Comparison of ENCODE assay signal across 8 cellular contexts in the genomic region with DNA sequence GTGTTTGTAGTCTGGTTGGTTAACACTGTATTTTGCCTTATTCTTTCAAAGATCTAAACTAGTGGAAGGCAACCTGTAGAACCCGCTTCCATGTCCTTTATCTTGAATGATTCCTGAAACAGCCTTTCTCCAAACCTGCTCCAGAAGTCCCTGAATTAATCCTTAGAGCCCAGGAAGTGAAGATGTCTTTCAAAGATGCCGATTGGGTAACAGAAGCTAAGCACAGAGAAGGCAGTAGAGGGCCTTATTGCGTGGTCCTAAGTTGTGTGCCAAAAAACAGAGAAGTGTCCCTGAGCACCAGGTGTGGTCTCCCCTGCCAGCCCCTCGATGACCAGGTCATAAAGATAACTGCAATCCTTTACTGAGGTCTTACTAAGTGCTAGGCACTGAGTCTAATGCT. TPM values are rescaled to one million over a fixed set of nuclear protein-coding genes. Genes with fewer than 3 reads are reported as not detected.
DNase-seq lines count a peak whose midpoint lies in the region; ATAC-seq and TF ChIP-seq lines count a peak whose summit lies in the region.

No MANE protein-coding gene starts in this region.

- POLR2A ChIA-PET in AG04450 (lab: Yijun Ruan, JAX): interaction anchor here (0.7 to 1.5 kb wide), 3 partner anchors 31 to 147 kb away, joined by 3 to 6 read pairs (median 5); partner anchors contain the start of genes ZKSCAN4 and ZKSCAN8

- intact Hi-C loops in body of pancreas (cut with DNase I) (no loop called here), left colon (cut with DNase I, micrococcal nuclease) (no loop called here), transverse colon (cut with DNase I; ENCODE audit: low total_unique reads) (no loop called here)

- in situ Hi-C loops in transverse colon (cut with MboI; ENCODE audit: low pct_ligation_motif_present in 1 of 4, low pct_unique_long_range_greater_than_20kb in 1 of 4, low sequenced_read_pairs in 3 of 4): no loop called here

- TF ChIP-seq POLR2A in body of pancreas (IDR thresholded peaks at IDR 0.05): no peak
- TF ChIP-seq POLR2A in transverse colon (IDR thresholded peaks at IDR 0.05): no peak

- CTCF ChIA-PET in AG04450 (lab: Charles Lee): interaction anchor here (0.7 to 2.7 kb wide), 14 partner anchors 9 to 278 kb away, joined by 3 to 20 read pairs (median 6); partner anchors contain the start of genes ZKSCAN8 and ZNF165

- H3K27ac ChIP-seq in AG04450 (ENCODE audit: low read depth, low read length) (no peak overlapping the region), body of pancreas (peak overlapping the region; percentile 83 to 89 (median 86)), transverse colon (peak overlapping the region; percentile 83 to 86 (median 86))

- no peak for DNase-seq in AG04450 (ENCODE audit: low read depth, low spot score)
- DNase-seq in NCI-H69 (lab: John Stamatoyannopoulos, UW): peak; percentile 67
- no peak for DNase-seq in body of pancreas
- DNase-seq in left colon: no peak
- DNase-seq in transverse colon: no peak
- DNase-seq in activated CD4-positive, alpha-beta T cell treated with anti-CD3 and anti-CD28 coated beads for 48 hours: no peak
- no peak for DNase-seq in KG1 (lab: John Stamatoyannopoulos, UW)

- H3K27me3 ChIP-seq in AG04450 (ENCODE audit: control insufficient read depth, insufficient read depth, low read length) (no peaks in the 10 kb centered on the region), body of pancreas (no peaks in the 10 kb centered on the region), transverse colon (no peaks in the 10 kb centered on the region)

- H3K4me3 ChIP-seq in AG04450 (ENCODE audit: low read depth, low read length) (peak overlapping the region; percentile 78), body of pancreas (peak overlapping the region in 1 of 2 donors; percentile 55), transverse colon (peak overlapping the region; percentile 63 to 80 (median 67))

- H3K36me3 ChIP-seq in body of pancreas (replicated peaks in 1 of 2; ENCODE audit: insufficient read depth in 1 of 2, low read depth in 2 of 2) (no peaks in the 10 kb centered on the region), transverse colon (no peaks in the 10 kb centered on the region)

- WGBS in body of pancreas, 2 donors: 7 to 16% methylated on average over 4 of the region's 4 CpGs
- 27% methylated on average over 4 of the region's 4 CpGs; no CpG with 5 or more reads in 1 of the 2 donors for WGBS in transverse colon (ENCODE audit: low coverage in 1 of 2), 2 donors

- H3K4me1 ChIP-seq in body of pancreas: peaks cover 5% of the 10 kb centered on the region
- peaks cover 0 to 5% (median 2%) of the 10 kb centered on the region in 4 donors for H3K4me1 ChIP-seq in transverse colon

- no peaks in the 10 kb centered on the region; the same call in 1 of the 2 replicates for H3K9me3 ChIP-seq in AG04450 (ENCODE audit: control insufficient read depth, insufficient read depth, low read length)
- H3K9me3 ChIP-seq in body of pancreas: no peaks in the 10 kb centered on the region
- no peaks in the 10 kb centered on the region for H3K9me3 ChIP-seq in transverse colon

- TF ChIP-seq CTCF in AG04450 (IDR thresholded peaks at IDR 0.05; ENCODE audit: low read depth, low read length) (no peak), body of pancreas (IDR thresholded peaks at IDR 0.05) (no peak), transverse colon (IDR thresholded peaks at IDR 0.05) (no peak)

- ATAC-seq in GM18868 (IDR thresholded peaks at IDR 0.05; ENCODE audit: unreplicated experiment): peak; percentile 28
- ATAC-seq in body of pancreas: peak; percentile 3
- ATAC-seq in left colon: peak; percentile 39

- no peak for TF ChIP-seq EP300 in transverse colon (IDR thresholded peaks at IDR 0.05; ENCODE audit: low read depth)

RNA-seq across cellular contexts. Expression of gene ZSCAN16, which starts 19.1 kb away (rescaled TPM):
- 2.7 and 3.2 TPM in 2 replicates for polyA plus RNA-seq in AG04450 (2011; rRNA removed)
- 3.0 and 3.6 TPM in 2 replicates for polyA minus RNA-seq in AG04450 (2011; rRNA and poly(A)+ RNA removed)
- 1 to 10 TPM; 1.3 to 5.9 TPM for total RNA-seq in body of pancreas
- 1 to 10 TPM; 7.1 to 8.6 TPM for total RNA-seq in left colon
- 10 to 100 TPM in 1 of 4 donors, 1 to 10 TPM in 2, not detected in 1; 7.5 to 19.5 (median 9.5) TPM for total RNA-seq in transverse colon

RNA-seq across cellular contexts. Expression of gene ZNF165, which starts 24.9 kb away (rescaled TPM):
- polyA plus RNA-seq in AG04450 (2011; rRNA removed): 0.14 and 0.15 TPM in 2 replicates
- polyA minus RNA-seq in AG04450 (2011; rRNA and poly(A)+ RNA removed): 0.17 and 0.18 TPM in 2 replicates
- 1 to 10 TPM; 2.9 to 4.3 TPM for total RNA-seq in body of pancreas
- 1 to 10 TPM; 4.6 to 5.8 TPM for total RNA-seq in left colon
- 10 to 100 TPM in 1 of 4 donors, 1 to 10 TPM in 3; 1.1 to 20.1 (median 3.8) TPM for total RNA-seq in transverse colon

RNA-seq across cellular contexts. Expression of gene ZKSCAN8, which starts 36.4 kb away (rescaled TPM):
- 11.5 and 15.0 TPM in 2 replicates for polyA plus RNA-seq in AG04450 (2011; rRNA removed)
- 30.4 and 33.3 TPM in 2 replicates for polyA minus RNA-seq in AG04450 (2011; rRNA and poly(A)+ RNA removed)
- total RNA-seq in body of pancreas: 10 to 100 TPM; 12.5 to 14.8 TPM
- 10 to 100 TPM; 10.7 to 13.4 TPM for total RNA-seq in left colon
- 10 to 100 TPM; 12.3 to 37.0 (median 15.5) TPM for total RNA-seq in transverse colon
